ENCODE assay signal across 2 cellular contexts in the genomic region with DNA sequence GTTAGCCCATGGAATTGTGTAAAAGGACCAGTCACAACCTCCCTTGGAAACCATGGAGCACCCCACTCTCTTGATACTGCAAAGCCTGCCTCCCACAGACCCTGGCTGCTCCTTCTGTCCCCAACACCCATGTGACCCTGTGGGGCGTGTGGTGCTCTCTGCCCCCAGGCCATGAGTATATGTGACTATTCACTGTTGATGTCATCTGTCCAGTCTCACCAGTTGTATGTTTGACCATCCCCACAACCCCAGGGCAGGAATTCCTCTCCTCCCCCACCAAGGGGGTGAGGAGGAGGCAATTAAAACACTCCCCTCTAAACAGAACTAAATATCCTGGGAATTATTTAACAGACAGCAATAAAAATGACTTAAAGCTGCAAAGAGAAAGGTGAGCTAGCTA.
TF ChIP-seq lines count a peak whose summit lies in the region.

No MANE protein-coding gene starts in this region.

TF ChIP-seq in SK-N-SH, 30 proteins besides CTCF, POLR2A, EP300 and RAD21 (continued from another document):
- TF ChIP-seq GABPA (IDR thresholded peaks at IDR 0.05; ENCODE audit: low read depth) (no peak), TCF12 (IDR thresholded peaks at IDR 0.05) (no peak), CHD2 (IDR thresholded peaks at IDR 0.05; ENCODE audit: low read length, partially characterized antibody) (no peak)
TF ChIP-seq in SK-N-SH: peak in this region for 0.

TF ChIP-seq in SK-N-SH treated with all-trans-retinoic acid at 6 μM for 48 hours, 23 proteins besides CTCF, POLR2A, EP300 and RAD21 (continued from another document):
- TF ChIP-seq, protein P1, sequence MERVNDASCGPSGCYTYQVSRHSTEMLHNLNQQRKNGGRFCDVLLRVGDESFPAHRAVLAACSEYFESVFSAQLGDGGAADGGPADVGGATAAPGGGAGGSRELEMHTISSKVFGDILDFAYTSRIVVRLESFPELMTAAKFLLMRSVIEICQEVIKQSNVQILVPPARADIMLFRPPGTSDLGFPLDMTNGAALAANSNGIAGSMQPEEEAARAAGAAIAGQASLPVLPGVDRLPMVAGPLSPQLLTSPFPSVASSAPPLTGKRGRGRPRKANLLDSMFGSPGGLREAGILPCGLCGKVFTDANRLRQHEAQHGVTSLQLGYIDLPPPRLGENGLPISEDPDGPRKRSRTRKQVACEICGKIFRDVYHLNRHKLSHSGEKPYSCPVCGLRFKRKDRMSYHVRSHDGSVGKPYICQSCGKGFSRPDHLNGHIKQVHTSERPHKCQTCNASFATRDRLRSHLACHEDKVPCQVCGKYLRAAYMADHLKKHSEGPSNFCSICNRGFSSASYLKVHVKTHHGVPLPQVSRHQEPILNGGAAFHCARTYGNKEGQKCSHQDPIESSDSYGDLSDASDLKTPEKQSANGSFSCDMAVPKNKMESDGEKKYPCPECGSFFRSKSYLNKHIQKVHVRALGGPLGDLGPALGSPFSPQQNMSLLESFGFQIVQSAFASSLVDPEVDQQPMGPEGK (CRISPR knock-in tag; IDR thresholded peaks at IDR 0.05; ENCODE audit: borderline replicate concordance), result no peak
- TF ChIP-seq TCF4 (CRISPR knock-in tag; IDR thresholded peaks at IDR 0.05; ENCODE audit: borderline replicate concordance) (no peak), PPARA (CRISPR knock-in tag; IDR thresholded peaks at IDR 0.05; ENCODE audit: borderline replicate concordance) (no peak), RARB (CRISPR knock-in tag; IDR thresholded peaks at IDR 0.05) (no peak), CREB5 (CRISPR knock-in tag; IDR thresholded peaks at IDR 0.05; ENCODE audit: low read depth) (no peak), ZNF8 (CRISPR knock-in tag; IDR thresholded peaks at IDR 0.05) (no peak), TOX (CRISPR knock-in tag; IDR thresholded peaks at IDR 0.05; ENCODE audit: borderline replicate concordance) (no peak), ZNF70 (CRISPR knock-in tag; IDR thresholded peaks at IDR 0.05) (no peak), CSDC2 (CRISPR knock-in tag; IDR thresholded peaks at IDR 0.05) (no peak), ZNF565 (CRISPR knock-in tag; conservative IDR thresholded peaks at IDR 0.05; ENCODE audit: low read depth) (no peak), BACH2 (CRISPR knock-in tag; IDR thresholded peaks at IDR 0.05; ENCODE audit: borderline replicate concordance) (no peak), GLIS3 (CRISPR knock-in tag; IDR thresholded peaks at IDR 0.05) (no peak)
- TF ChIP-seq, protein P2, sequence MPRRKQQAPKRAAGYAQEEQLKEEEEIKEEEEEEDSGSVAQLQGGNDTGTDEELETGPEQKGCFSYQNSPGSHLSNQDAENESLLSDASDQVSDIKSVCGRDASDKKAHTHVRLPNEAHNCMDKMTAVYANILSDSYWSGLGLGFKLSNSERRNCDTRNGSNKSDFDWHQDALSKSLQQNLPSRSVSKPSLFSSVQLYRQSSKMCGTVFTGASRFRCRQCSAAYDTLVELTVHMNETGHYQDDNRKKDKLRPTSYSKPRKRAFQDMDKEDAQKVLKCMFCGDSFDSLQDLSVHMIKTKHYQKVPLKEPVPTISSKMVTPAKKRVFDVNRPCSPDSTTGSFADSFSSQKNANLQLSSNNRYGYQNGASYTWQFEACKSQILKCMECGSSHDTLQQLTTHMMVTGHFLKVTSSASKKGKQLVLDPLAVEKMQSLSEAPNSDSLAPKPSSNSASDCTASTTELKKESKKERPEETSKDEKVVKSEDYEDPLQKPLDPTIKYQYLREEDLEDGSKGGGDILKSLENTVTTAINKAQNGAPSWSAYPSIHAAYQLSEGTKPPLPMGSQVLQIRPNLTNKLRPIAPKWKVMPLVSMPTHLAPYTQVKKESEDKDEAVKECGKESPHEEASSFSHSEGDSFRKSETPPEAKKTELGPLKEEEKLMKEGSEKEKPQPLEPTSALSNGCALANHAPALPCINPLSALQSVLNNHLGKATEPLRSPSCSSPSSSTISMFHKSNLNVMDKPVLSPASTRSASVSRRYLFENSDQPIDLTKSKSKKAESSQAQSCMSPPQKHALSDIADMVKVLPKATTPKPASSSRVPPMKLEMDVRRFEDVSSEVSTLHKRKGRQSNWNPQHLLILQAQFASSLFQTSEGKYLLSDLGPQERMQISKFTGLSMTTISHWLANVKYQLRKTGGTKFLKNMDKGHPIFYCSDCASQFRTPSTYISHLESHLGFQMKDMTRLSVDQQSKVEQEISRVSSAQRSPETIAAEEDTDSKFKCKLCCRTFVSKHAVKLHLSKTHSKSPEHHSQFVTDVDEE (CRISPR knock-in tag; IDR thresholded peaks at IDR 0.05), result no peak
TF ChIP-seq in SK-N-SH treated with all-trans-retinoic acid at 6 μM for 48 hours: peak in this region for 0.
